ENCODE assay signal across 8 cellular contexts in the genomic region with DNA sequence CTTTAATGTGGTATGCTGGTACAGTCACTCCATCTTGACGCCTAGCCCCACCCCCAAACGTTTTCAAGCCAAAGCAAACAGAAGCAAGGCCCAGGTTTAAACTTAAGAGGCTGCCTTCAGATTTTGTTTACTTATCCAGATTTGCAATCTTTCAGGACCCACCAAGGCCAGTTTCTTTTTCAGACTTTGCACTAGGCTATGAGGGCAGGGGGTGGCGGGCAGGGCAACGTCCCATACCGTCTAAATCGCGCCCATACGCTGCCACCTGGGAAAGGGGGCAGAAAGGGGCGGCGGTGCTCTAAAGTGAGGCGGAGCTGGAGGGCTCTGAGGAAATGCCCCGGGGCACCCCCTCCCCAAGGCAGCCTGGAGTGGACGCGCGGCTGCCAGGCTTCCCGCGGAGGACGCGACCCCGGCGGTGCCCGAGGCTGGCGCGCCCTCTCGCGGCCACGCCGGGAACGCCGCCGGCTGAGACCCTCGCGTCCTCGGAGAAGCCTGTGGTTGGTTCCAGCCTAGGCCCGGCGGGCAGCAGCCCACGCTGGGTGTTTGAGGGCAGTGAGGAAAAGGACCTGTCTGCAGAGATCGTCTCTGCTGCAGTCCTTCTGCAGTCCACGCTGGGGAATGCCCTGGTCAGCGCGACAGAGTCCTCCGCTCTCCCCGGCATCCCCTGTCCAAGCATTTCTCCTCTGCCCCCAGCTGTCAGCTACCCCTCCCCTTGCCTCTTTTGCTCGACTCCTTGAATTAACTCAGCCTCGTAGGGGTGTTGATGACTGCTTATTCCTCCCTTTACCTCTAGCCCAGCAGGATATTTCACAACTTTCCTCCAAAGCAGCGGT.
DNase-seq lines count a peak whose midpoint lies in the region; FAIRE-seq and TF ChIP-seq lines count a peak whose summit lies in the region.

No MANE protein-coding gene starts in this region.

- no peaks in the 10 kb centered on the region for H3K36me3 ChIP-seq in adrenal gland (replicated peaks in 1 of 2)
- H3K36me3 ChIP-seq in small intestine (ENCODE audit: control insufficient read depth in 2 of 2, insufficient read depth in 2 of 2, low read length in 2 of 2), result no peaks in the 10 kb centered on the region

- peaks cover 0 to 9% of the 10 kb centered on the region in 2 donors for H3K4me1 ChIP-seq in adrenal gland (replicated peaks in 1 of 2)
- no peaks in the 10 kb centered on the region for H3K4me1 ChIP-seq in small intestine (ENCODE audit: control insufficient read depth in 2 of 2, insufficient read depth in 1 of 2, low read depth in 1 of 2, low read length in 1 of 2)

- H3K9me3 ChIP-seq in adrenal gland (replicated peaks in 1 of 3) (no peaks in the 10 kb centered on the region), small intestine (ENCODE audit: control insufficient read depth, low read depth) (no peaks in the 10 kb centered on the region)

- in situ Hi-C loops in Caki2 (cut with HindIII; ENCODE audit: low pct_unique_long_range_greater_than_20kb, low sequenced_read_pairs), result no loop called here

- peak; percentile 50 for DNase-seq in Caki2 (ENCODE audit: low read depth)
- peak; percentile 75 for DNase-seq in HTR-8/SVneo (ENCODE audit: insufficient read length, low spot score)
- DNase-seq in SW480 (ENCODE audit: low spot score), result peak; percentile 25
- DNase-seq in adrenal gland, result peak in 5 of 7 donors; percentile 21 to 47 (median 36)
- DNase-seq in small intestine, result peak; percentile 33
- DNase-seq in amniotic stem cell (lab: John Stamatoyannopoulos, UW), result no peak
- no peak for DNase-seq in GF-D8 (lab: John Stamatoyannopoulos, UW)

- WGBS in adrenal gland, 4 donors, result 9 to 27% (median 13%) methylated on average over 15 to 46 of the region's 46 CpGs
- 7 to 9% (median 8%) methylated on average over 37 to 46 of the region's 46 CpGs for WGBS in small intestine, 3 donors

- peak; percentile 54 to 97 (median 76) for TF ChIP-seq CTCF in adrenal gland (IDR thresholded peaks at IDR 0.05)

- FAIRE-seq in HTR-8/SVneo (lab: Jason Lieb, UNC), result peak; percentile 92
- FAIRE-seq in small intestine (lab: Jason Lieb, UNC), result no peak

- H3K27ac ChIP-seq in adrenal gland, result no peak overlapping the region
- no peak overlapping the region for H3K27ac ChIP-seq in small intestine (ENCODE audit: low read depth in 1 of 2, low read length in 1 of 2)

- peak overlapping the region in 1 of 4 donors; percentile 19 for H3K4me3 ChIP-seq in adrenal gland
- peak overlapping the region; percentile 18 for H3K4me3 ChIP-seq in iPS-11a (ENCODE audit: low read depth, low read length)
- peak overlapping the region in 1 of 2 donors; percentile 22 for H3K4me3 ChIP-seq in small intestine (ENCODE audit: low read depth in 1 of 2, low read length in 2 of 2)

- TF ChIP-seq POLR2A in adrenal gland (IDR thresholded peaks at IDR 0.05), result no peak

- intact Hi-C loops in adrenal gland (cut with DNase I), result loop anchor here in 1 of 2 donors (5.0 kb wide), 1 partner anchor 485 kb away; no protein-coding TSS in a partner anchor

- peaks cover 10% of the 10 kb centered on the region for H3K27me3 ChIP-seq in adrenal gland
- H3K27me3 ChIP-seq in small intestine (ENCODE audit: control insufficient read depth in 2 of 2, insufficient read depth in 2 of 2, low read length in 2 of 2), result no peaks in the 10 kb centered on the region

Comparison
In these comparisons a context has a peak if more than half of its experiments do, and no peak if none do; other contexts are left out.
1. DNase-seq: peak in Caki2 (single experiment), HTR-8/SVneo (single experiment), SW480 (single experiment), adrenal gland (5 of 7) and small intestine (single experiment); none in amniotic stem cell (single experiment) and GF-D8 (single experiment).